1 cellular context compared by ENCODE assay signal in the genomic region with DNA sequence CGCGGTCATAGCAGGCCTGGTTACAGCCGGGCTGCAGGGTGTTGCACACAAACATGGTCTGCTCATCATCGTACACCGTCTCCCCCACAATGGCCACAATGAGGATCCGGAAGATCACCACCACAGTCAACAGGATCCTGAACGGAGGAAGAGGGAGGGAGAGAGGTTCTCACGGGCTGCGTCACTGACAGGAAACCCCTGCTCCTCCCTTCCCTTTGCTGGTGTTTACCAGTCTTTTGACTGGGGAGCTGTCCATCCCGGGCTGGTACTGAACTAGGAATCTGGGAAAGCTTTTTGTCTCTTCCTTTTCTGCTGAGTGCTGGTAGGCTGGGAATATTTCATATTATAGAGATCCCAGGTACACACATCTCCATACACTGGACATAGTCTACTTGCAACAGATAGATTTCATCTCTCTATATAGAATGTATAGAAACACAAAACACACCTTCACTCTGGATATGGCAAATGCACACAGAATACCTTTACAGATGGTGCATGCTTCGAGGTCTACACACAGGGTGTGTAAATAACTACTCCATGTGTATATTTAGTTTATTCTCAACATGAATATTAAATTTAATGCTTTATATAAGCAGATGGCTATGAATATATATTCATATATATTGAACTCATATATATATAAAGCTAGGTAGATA.
TF ChIP-seq lines count a peak whose summit lies in the region.

No MANE protein-coding gene starts in this region.

TF ChIP-seq in IMR-90, 13 proteins besides CTCF, POLR2A, EP300 and RAD21:
- TF ChIP-seq RCOR1 (IDR thresholded peaks at IDR 0.05; ENCODE audit: insufficient replicate concordance, low read length) (peak; percentile 30), BHLHE40 (IDR thresholded peaks at IDR 0.05; ENCODE audit: low read depth, low read length) (no peak), FOS (IDR thresholded peaks at IDR 0.05; ENCODE audit: low read depth, low read length) (no peak), CHD1 (IDR thresholded peaks at IDR 0.05; ENCODE audit: low read depth, low read length) (no peak), CEBPB (IDR thresholded peaks at IDR 0.05; ENCODE audit: low read depth, low read length) (no peak), USF2 (IDR thresholded peaks at IDR 0.05; ENCODE audit: low read depth, low read length) (no peak), SMC3 (IDR thresholded peaks at IDR 0.05; ENCODE audit: low read depth, low read length) (no peak; the same call in 1 of the 2 replicates), MAZ (IDR thresholded peaks at IDR 0.05; ENCODE audit: borderline replicate concordance, low read depth, low read length) (0 out of 2 replicates have a peak, but pooled peaks have one; percentile 32)
